Comparison of ENCODE assay signal across 1 cellular context in the genomic region with DNA sequence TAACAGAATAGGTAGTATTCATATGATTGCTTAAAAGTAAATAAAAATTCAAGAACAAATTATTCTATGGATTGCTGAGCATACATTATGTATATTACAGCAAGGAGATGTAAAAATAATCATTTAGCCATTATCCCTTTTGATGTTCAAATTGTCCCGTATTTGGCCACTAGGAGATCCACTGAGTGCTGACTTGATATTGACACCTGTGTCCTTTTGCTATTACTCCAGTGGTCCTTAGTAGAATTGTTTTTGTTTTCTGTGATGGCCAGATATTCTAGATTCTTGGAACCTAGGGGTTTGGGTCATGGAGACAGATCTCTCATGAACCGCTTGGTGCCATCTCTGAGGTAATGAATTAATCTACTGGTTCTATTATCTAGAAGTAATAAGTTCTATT.
TF ChIP-seq lines count a peak whose summit lies in the region.

No MANE protein-coding gene starts in this region.

TF ChIP-seq in K562, 482 proteins besides CTCF, POLR2A, EP300 and RAD21:
- TF ChIP-seq PML (IDR thresholded peaks at IDR 0.05; ENCODE audit: low read length) (no peak), ELF2 (CRISPR knock-in tag; IDR thresholded peaks at IDR 0.05) (no peak), ZNF347 (CRISPR knock-in tag; IDR thresholded peaks at IDR 0.05; ENCODE audit: low read depth) (no peak)
